8 cellular contexts compared by ENCODE assay signal in the genomic region with DNA sequence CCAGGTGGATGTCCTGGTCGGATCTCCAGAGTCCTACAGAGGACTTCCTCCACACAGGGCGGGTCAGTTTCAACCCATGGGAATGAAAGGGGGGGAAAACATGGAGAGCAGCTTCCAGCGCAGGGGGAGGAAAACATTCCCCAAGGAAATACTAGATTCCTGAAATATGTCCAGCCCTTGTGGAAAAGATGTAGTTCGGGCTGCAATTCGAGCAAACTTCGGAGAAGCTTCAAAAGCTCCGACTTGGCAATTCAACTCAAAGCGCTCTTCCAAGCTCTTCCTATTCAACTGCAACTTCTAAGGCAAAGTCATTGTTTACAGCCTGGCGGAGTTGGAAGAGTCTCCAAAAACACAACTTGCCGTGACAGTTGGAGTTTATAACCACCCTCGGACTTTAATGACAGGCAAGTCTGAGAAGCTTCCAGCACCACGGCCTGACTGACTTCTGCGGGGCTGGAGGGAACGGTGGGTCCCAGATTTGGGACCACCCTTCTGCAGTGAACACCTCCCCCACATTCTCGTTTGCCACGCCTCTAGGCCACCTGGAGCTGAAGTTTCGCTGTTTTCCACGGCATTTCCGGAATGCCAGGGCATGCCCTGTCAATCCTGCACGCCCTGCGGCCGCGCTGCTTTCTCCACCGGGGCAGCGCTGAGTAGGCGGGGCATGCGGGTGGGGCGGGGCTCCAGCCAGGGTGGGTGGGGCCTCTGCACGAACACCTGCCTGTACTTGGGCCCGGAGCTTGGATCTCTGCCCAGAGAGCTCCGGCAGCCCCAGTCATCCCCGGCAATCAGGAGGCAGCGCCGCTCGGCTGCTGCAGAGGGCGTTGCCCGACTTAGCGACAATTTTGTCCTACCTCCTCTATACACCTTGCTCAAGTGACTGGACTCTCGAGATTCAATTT. TPM values are rescaled to one million over a fixed set of nuclear protein-coding genes. Genes with fewer than 3 reads are reported as not detected.
DNase-seq lines count a peak whose midpoint lies in the region; ATAC-seq and TF ChIP-seq lines count a peak whose summit lies in the region.

No MANE protein-coding gene starts in this region.

- H3K27me3 Mint-ChIP-seq in T-helper 2 cell treated with Interferon-gamma antibody and Interleukin-4, amounts not matched to agents 5 μg/mL and 100 μg/mL, for 36 hours (ENCODE audit: low read depth), result peaks cover 51% of the 10 kb centered on the region

- TF ChIP-seq CTCF in HCT116 (IDR thresholded peaks at IDR 0.05 in 2 of 3, conservative IDR thresholded peaks at IDR 0.05 in 1 of 3; ENCODE audit: borderline replicate concordance in 1 of 3, insufficient read depth in 1 of 3, low read depth in 2 of 3, low read length in 2 of 3), result peak; percentile 52 to 61 (median 53)
- TF ChIP-seq CTCF in astrocyte of the spinal cord (IDR thresholded peaks at IDR 0.05; ENCODE audit: low read depth, low read length), result peak; percentile 50

- H3K9me3 Mint-ChIP-seq in T-helper 2 cell treated with Interferon-gamma antibody and Interleukin-4, amounts not matched to agents 5 μg/mL and 100 μg/mL, for 36 hours, result no peaks in the 10 kb centered on the region

- H3K4me3 ChIP-seq in HCT116 (replicated peaks in 1 of 2; ENCODE audit: low read depth in 1 of 2, low read length in 2 of 2), result peak overlapping the region; percentile 34 to 55
- peak overlapping the region; percentile 27 for H3K4me3 ChIP-seq in astrocyte of the spinal cord (ENCODE audit: low read depth, low read length)
- H3K4me3 ChIP-seq in iPS-20b (ENCODE audit: low read length), result peak overlapping the region; percentile 78

- H3K27ac ChIP-seq in HCT116 (ENCODE audit: low read depth, low read length) (peak overlapping the region; percentile 47), iPS-20b (ENCODE audit: low read length) (no peak overlapping the region)

- H3K36me3 ChIP-seq in HCT116 (ENCODE audit: control insufficient read depth in 1 of 2, insufficient read depth in 2 of 2, low read length in 2 of 2) (no peaks in the 10 kb centered on the region), iPS-20b (ENCODE audit: insufficient read depth, low read depth, low read length) (no peaks in the 10 kb centered on the region)

- H3K4me1 ChIP-seq in HCT116 (ENCODE audit: control insufficient read depth in 1 of 2, insufficient read depth in 2 of 2, low read length in 2 of 2) (peaks cover 17 to 34% of the 10 kb centered on the region in 2 experiments), iPS-20b (ENCODE audit: insufficient read depth, low read length) (peaks cover 17% of the 10 kb centered on the region)

- no peaks in the 10 kb centered on the region for H3K36me3 Mint-ChIP-seq in T-helper 2 cell treated with Interferon-gamma antibody and Interleukin-4, amounts not matched to agents 5 μg/mL and 100 μg/mL, for 36 hours (ENCODE audit: low read depth)

- peak overlapping the region; percentile 74 for H2AFZ ChIP-seq in HCT116 (ENCODE audit: low read depth, low read length, poor library complexity, severe bottlenecking)

- no peak overlapping the region for H3K27ac Mint-ChIP-seq in T-helper 2 cell treated with Interferon-gamma antibody and Interleukin-4, amounts not matched to agents 5 μg/mL and 100 μg/mL, for 36 hours

- DNase-seq in GM04504 (ENCODE audit: low read depth) (peak; percentile 51), HCT116 (ENCODE audit: low read depth, low spot score) (peak; percentile 92), MV-4-11 (lab: John Stamatoyannopoulos, UW) (peak; percentile 42), astrocyte of the spinal cord (ENCODE audit: low read depth, low spot score) (peak; percentile 65), Kasumi-1 (lab: John Stamatoyannopoulos, UW) (no peak)
- peak; percentile 63 for DNase-seq in T-helper 2 cell treated with Interferon-gamma antibody and Interleukin-4, amounts not matched to agents 5 μg/mL and 100 μg/mL, for 36 hours (ENCODE audit: low spot score)
- DNase-seq in stimulated activated CD4-positive, alpha-beta T cell treated with anti-CD3 and anti-CD28 coated beads, Interleukin-15, amount 100 ng/mL, for 24 hours, result peak; percentile 83

- H3K9ac ChIP-seq in HCT116 (ENCODE audit: low read length) (peak overlapping the region; percentile 39), iPS-20b (ENCODE audit: low read depth, low read length) (peak overlapping the region; percentile 8; the same call in 1 of the 2 replicates)

- no peaks in the 10 kb centered on the region for H3K27me3 ChIP-seq in HCT116 (ENCODE audit: insufficient read depth, low read length)
- peaks cover 26% of the 10 kb centered on the region for H3K27me3 ChIP-seq in iPS-20b (ENCODE audit: insufficient read depth, low read length)

- H3K79me2 ChIP-seq in HCT116 (ENCODE audit: insufficient read depth, low read length), result no peaks in the 10 kb centered on the region

- peak overlapping the region; percentile 59 for H3K4me3 Mint-ChIP-seq in T-helper 2 cell treated with Interferon-gamma antibody and Interleukin-4, amounts not matched to agents 5 μg/mL and 100 μg/mL, for 36 hours

- peak; percentile 92 for ATAC-seq in HCT116

- in situ Hi-C loops in astrocyte of the spinal cord (cut with HindIII; ENCODE audit: low sequenced_read_pairs), result no loop called here

- peaks cover 26% of the 10 kb centered on the region for H3K4me1 Mint-ChIP-seq in T-helper 2 cell treated with Interferon-gamma antibody and Interleukin-4, amounts not matched to agents 5 μg/mL and 100 μg/mL, for 36 hours (ENCODE audit: low read depth)

- RAD21 ChIA-PET in HCT116 (lab: Charles Lee; ENCODE audit: low non-redundant PET in 1 of 2, low total read pairs in 2 of 2, uncharacterized antibody in 2 of 2, unreplicated experiment in 2 of 2), result no interaction called here

- no peaks in the 10 kb centered on the region for H3K9me2 ChIP-seq in HCT116 (ENCODE audit: insufficient read depth)

- no TSS peak for BruUV-seq in HCT116 (replicated peaks; lab: Mats Ljungman, UMichigan)

- POLR2A ChIA-PET in HCT116 (lab: Charles Lee), result interaction anchor here (0.6 to 1.8 kb wide), 2 partner anchors 12 to 91 kb away, joined by 4 to 6 read pairs; no protein-coding TSS in a partner anchor

- TF ChIP-seq POLR2A in HCT116 (IDR thresholded peaks at IDR 0.05; ENCODE audit: borderline replicate concordance, extremely low read depth, insufficient read depth, insufficient read length), result no peak

- peak; percentile 84 for TF ChIP-seq RAD21 in HCT116 (IDR thresholded peaks at IDR 0.05; ENCODE audit: low read depth)

- CTCF ChIA-PET in HCT116 (lab: Charles Lee), result interaction anchor here (0.7 to 2.8 kb wide), 15 partner anchors 8 to 398 kb away, joined by 3 to 23 read pairs (median 5); no protein-coding TSS in a partner anchor

- no peaks in the 10 kb centered on the region for H4K20me1 ChIP-seq in HCT116 (ENCODE audit: insufficient read depth)

- no peaks in the 10 kb centered on the region for H3K9me3 ChIP-seq in HCT116 (ENCODE audit: control insufficient read depth in 1 of 2, insufficient read depth in 1 of 2, low read depth in 1 of 2, low read length in 2 of 2)
- no peaks in the 10 kb centered on the region for H3K9me3 ChIP-seq in iPS-20b (ENCODE audit: insufficient read depth, low read depth, low read length)

- intact Hi-C loops in HCT116 (cut with micrococcal nuclease), result loop anchor here (5.0 kb wide), 2 partner anchors 156 to 256 kb away; a partner anchor contains a TSS

- H3K4me2 ChIP-seq in HCT116 (ENCODE audit: low read length), result peak overlapping the region; percentile 78

TF ChIP-seq in HCT116, 20 proteins besides CTCF, POLR2A, EP300 and RAD21 (continues in another document):
- TF ChIP-seq CEBPB (IDR thresholded peaks at IDR 0.05; ENCODE audit: low read depth) (no peak), SIN3A (IDR thresholded peaks at IDR 0.05; ENCODE audit: low read depth) (peak; percentile 80), CBX3 (IDR thresholded peaks at IDR 0.05; ENCODE audit: low read depth) (no peak; the same call in 1 of the 2 replicates), EGR1 (IDR thresholded peaks at IDR 0.05; ENCODE audit: low read depth) (no peak; the same call in 1 of the 2 replicates), SP1 (IDR thresholded peaks at IDR 0.05; ENCODE audit: low read depth) (0 out of 2 replicates have a peak, but pooled peaks have one; percentile 23), POLR2AphosphoS5 (IDR thresholded peaks at IDR 0.05; ENCODE audit: low read depth, low read length) (peak; percentile 58), FOSL1 (IDR thresholded peaks at IDR 0.05; ENCODE audit: low read depth) (no peak), ZNF274 (IDR thresholded peaks at IDR 0.05; ENCODE audit: low read depth, low read length) (no peak), EZH2 (IDR thresholded peaks at IDR 0.05) (no peak), ELF1 (IDR thresholded peaks at IDR 0.05; ENCODE audit: borderline replicate concordance, low read depth) (no peak), TCF7L2 (IDR thresholded peaks at IDR 0.05; ENCODE audit: borderline replicate concordance, extremely low read depth, insufficient read depth, insufficient read length) (no peak), JUND (IDR thresholded peaks at IDR 0.05) (no peak)
- TF ChIP-seq, protein P1, sequence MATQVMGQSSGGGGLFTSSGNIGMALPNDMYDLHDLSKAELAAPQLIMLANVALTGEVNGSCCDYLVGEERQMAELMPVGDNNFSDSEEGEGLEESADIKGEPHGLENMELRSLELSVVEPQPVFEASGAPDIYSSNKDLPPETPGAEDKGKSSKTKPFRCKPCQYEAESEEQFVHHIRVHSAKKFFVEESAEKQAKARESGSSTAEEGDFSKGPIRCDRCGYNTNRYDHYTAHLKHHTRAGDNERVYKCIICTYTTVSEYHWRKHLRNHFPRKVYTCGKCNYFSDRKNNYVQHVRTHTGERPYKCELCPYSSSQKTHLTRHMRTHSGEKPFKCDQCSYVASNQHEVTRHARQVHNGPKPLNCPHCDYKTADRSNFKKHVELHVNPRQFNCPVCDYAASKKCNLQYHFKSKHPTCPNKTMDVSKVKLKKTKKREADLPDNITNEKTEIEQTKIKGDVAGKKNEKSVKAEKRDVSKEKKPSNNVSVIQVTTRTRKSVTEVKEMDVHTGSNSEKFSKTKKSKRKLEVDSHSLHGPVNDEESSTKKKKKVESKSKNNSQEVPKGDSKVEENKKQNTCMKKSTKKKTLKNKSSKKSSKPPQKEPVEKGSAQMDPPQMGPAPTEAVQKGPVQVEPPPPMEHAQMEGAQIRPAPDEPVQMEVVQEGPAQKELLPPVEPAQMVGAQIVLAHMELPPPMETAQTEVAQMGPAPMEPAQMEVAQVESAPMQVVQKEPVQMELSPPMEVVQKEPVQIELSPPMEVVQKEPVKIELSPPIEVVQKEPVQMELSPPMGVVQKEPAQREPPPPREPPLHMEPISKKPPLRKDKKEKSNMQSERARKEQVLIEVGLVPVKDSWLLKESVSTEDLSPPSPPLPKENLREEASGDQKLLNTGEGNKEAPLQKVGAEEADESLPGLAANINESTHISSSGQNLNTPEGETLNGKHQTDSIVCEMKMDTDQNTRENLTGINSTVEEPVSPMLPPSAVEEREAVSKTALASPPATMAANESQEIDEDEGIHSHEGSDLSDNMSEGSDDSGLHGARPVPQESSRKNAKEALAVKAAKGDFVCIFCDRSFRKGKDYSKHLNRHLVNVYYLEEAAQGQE (IDR thresholded peaks at IDR 0.05; ENCODE audit: low read depth), result no peak

RNA-seq across cellular contexts. Expression of a gene that starts 49.0 kb away (rescaled TPM):
- total RNA-seq in HCT116 (2021; ENCODE audit: unreplicated experiment), result 4.7 TPM
- polyA plus RNA-seq in HCT116 (2012), result 1.3 and 1.5 TPM in 2 replicates

Comparison
In these comparisons a context has a peak if more than half of its experiments do, and no peak if none do; other contexts are left out.
1. DNase-seq: peak in GM04504 (single experiment), HCT116 (single experiment), MV-4-11 (single experiment), T-helper 2 cell treated with Interferon-gamma antibody and Interleukin-4, amounts not matched to agents 5 μg/mL and 100 μg/mL, for 36 hours (single experiment), astrocyte of the spinal cord (single experiment) and stimulated activated CD4-positive, alpha-beta T cell treated with anti-CD3 and anti-CD28 coated beads, Interleukin-15, amount 100 ng/mL, for 24 hours (single experiment); none in Kasumi-1 (0 of 2).
2. H3K4me3 ChIP-seq: peak in every context shown above with its lines; median percentile 78 in iPS-20b; 44 in HCT116; 27 in astrocyte of the spinal cord.